In the genomic region with DNA sequence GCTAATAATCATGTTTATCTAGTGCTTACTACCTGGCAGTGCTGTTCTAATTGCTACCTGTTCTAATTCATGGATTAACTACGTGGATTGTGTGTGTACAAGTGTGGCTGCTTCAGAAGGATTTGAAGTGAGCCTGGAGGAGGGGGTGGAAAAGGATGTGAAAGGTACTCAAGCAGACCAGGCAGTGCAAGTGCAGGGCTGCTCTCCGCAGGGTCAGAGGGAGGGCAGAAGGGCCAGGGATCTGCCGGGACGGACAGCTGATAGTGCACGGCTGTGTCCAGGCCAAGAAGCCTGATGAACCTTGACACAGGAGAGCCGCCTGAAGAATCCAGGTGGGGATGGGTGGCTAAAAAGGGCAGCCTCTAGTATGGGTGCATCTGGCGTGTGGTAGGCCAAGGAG, we compare ENCODE assay signal across 22 cellular contexts. TPM values are rescaled to one million over a fixed set of nuclear protein-coding genes. Genes with fewer than 3 reads are reported as not detected.
DNase-seq lines count a peak whose midpoint lies in the region; TF ChIP-seq lines count a peak whose summit lies in the region.
"Had no signal": no experiment of that assay in that cellular context is flagged by ENCODE, and none has a peak within 500 bp of the region (broad histone marks: within the 10 kb centered on the region; RNA-seq: fewer than 3 reads in every experiment).

No MANE protein-coding gene starts in this region.

- no TSS peak for BruUV-seq in Caco-2 (replicated peaks; lab: Mats Ljungman, UMichigan)

- intact Hi-C loops in Caco-2 (cut with micrococcal nuclease; ENCODE audit: unreplicated experiment), result no loop called here

- DNase-seq in Caco-2, result no peak
- peak; percentile 44 for DNase-seq in WERI-Rb-1
- peak; percentile 30 for DNase-seq in nephron progenitor cell
- DNase-seq in NK-92 (lab: John Stamatoyannopoulos, UW; ENCODE audit: unreplicated experiment), result no peak
- no peak for DNase-seq in NCI-H1092 treated with DMSO at 0.1 percent for 48 hours (lab: John Stamatoyannopoulos, UW)
- DNase-seq in brain microvascular endothelial cell, result no peak
- DNase-seq: 8988T; ACHN; AML-193; BE2C; Calu3; CD4-positive, alpha-beta T cell; CD8-positive, alpha-beta memory T cell; DMS53; DMS79 treated with DMSO at 0.1 percent for 48 hours; GF-D8; HFFc6 had no signal

- H3K4me3 ChIP-seq in Caco-2 (ENCODE audit: low read depth, low read length), result no peak overlapping the region
- H3K4me3 ChIP-seq in WERI-Rb-1 (ENCODE audit: low read depth, low read length), result no peak overlapping the region
- H3K4me3 ChIP-seq in brain microvascular endothelial cell (ENCODE audit: low read depth, low read length), result no peak overlapping the region
- H3K4me3 ChIP-seq: A549; BLaER1 treated with 17β-estradiol and CSF1 and Interleukin-3, amounts not matched to agents 10 nM and 100 nM; GM23338; HAP-1 had no signal

- in situ Hi-C loops in brain microvascular endothelial cell (cut with HindIII; ENCODE audit: low pct_ligation_motif_present, low sequenced_read_pairs), result no loop called here

- no peaks in the 10 kb centered on the region for H3K27me3 Mint-ChIP-seq in Caco-2 (ENCODE audit: insufficient read depth, unreplicated experiment)
- H3K27me3 Mint-ChIP-seq in nephron progenitor cell (ENCODE audit: low read depth, poor library complexity), result peaks cover 16% of the 10 kb centered on the region

- no peaks in the 10 kb centered on the region for H3K27me3 ChIP-seq in Caco-2 (replicated peaks; ENCODE audit: control insufficient read depth, insufficient read depth, low read length)
- no peaks in the 10 kb centered on the region for H3K27me3 ChIP-seq in WERI-Rb-1 (ENCODE audit: insufficient read depth, low read depth, severe bottlenecking)
- H3K27me3 ChIP-seq in brain microvascular endothelial cell (replicated peaks), result no peaks in the 10 kb centered on the region
- H3K27me3 ChIP-seq: BLaER1 treated with 17β-estradiol and CSF1 and Interleukin-3, amounts not matched to agents 10 nM and 100 nM had no signal

- H3K27ac ChIP-seq in WERI-Rb-1 (peak overlapping the region; percentile 47), brain microvascular endothelial cell (no peak overlapping the region)
- H3K27ac ChIP-seq: A549; BLaER1 treated with 17β-estradiol and CSF1 and Interleukin-3, amounts not matched to agents 10 nM and 100 nM had no signal

- H3K4me1 ChIP-seq in Caco-2, result peaks cover 13% of the 10 kb centered on the region
- H3K4me1 ChIP-seq: A549, BE2C had no signal

- POLR2A ChIA-PET in Caco-2 (lab: Charles Lee), result no interaction called here

- CTCF ChIA-PET in Caco-2 (lab: Charles Lee), result no interaction called here

- H3K36me3 Mint-ChIP-seq in Caco-2 (ENCODE audit: insufficient read depth, unreplicated experiment) (peaks cover 4% of the 10 kb centered on the region), nephron progenitor cell (ENCODE audit: low read depth) (no peaks in the 10 kb centered on the region)
- H3K36me3 Mint-ChIP-seq: CD14-positive monocyte; CD8-positive, alpha-beta memory T cell had no signal

- H3K4me1 Mint-ChIP-seq in Caco-2 (ENCODE audit: low read depth, unreplicated experiment), result peaks cover 9% of the 10 kb centered on the region
- H3K4me1 Mint-ChIP-seq in nephron progenitor cell, result peaks cover 38% of the 10 kb centered on the region
- H3K4me1 Mint-ChIP-seq: CD14-positive monocyte; CD8-positive, alpha-beta memory T cell; GM23338 had no signal

- H3K4me3 Mint-ChIP-seq in Caco-2 (ENCODE audit: unreplicated experiment) (no peak overlapping the region), nephron progenitor cell (no peak overlapping the region)
- H3K4me3 Mint-ChIP-seq: CD14-positive monocyte; CD4-positive, alpha-beta T cell; CD8-positive, alpha-beta memory T cell; GM23338; HFFc6 had no signal

- no peaks in the 10 kb centered on the region for H3K9me3 ChIP-seq in Caco-2
- no peaks in the 10 kb centered on the region for H3K9me3 ChIP-seq in WERI-Rb-1 (ENCODE audit: severe bottlenecking)
- H3K9me3 ChIP-seq: A549, HAP-1 had no signal

- H3K9me3 Mint-ChIP-seq in Caco-2 (ENCODE audit: unreplicated experiment) (no peaks in the 10 kb centered on the region), nephron progenitor cell (no peaks in the 10 kb centered on the region)
- H3K9me3 Mint-ChIP-seq: CD4-positive, alpha-beta T cell had no signal

- H3K27ac Mint-ChIP-seq in Caco-2 (ENCODE audit: unreplicated experiment), result peak overlapping the region; percentile 32
- peak overlapping the region; percentile 24 for H3K27ac Mint-ChIP-seq in nephron progenitor cell
- H3K27ac Mint-ChIP-seq: CD14-positive monocyte; CD4-positive, alpha-beta T cell; CD8-positive, alpha-beta memory T cell; GM23338; HFFc6 had no signal

- TF ChIP-seq CTCF in Caco-2 (IDR thresholded peaks at IDR 0.05; ENCODE audit: insufficient read depth in 1 of 2, low read depth in 1 of 2, low read length in 1 of 2, severe bottlenecking in 1 of 2, unreplicated experiment in 1 of 2) (no peak), WERI-Rb-1 (IDR thresholded peaks at IDR 0.05; ENCODE audit: low read depth, low read length) (no peak), nephron progenitor cell (IDR thresholded peaks at IDR 0.05) (no peak), brain microvascular endothelial cell (IDR thresholded peaks at IDR 0.05; ENCODE audit: low read depth, low read length, missing control alignments) (no peak)

- H3K36me3 ChIP-seq in Caco-2 (ENCODE audit: control insufficient read depth, insufficient read depth, low read length) (no peaks in the 10 kb centered on the region), WERI-Rb-1 (no peaks in the 10 kb centered on the region), brain microvascular endothelial cell (replicated peaks) (no peaks in the 10 kb centered on the region)
- H3K36me3 ChIP-seq: BE2C; BLaER1 treated with 17β-estradiol and CSF1 and Interleukin-3, amounts not matched to agents 10 nM and 100 nM; HAP-1 had no signal

RNA-seq across cellular contexts. Expression of gene PIWIL1, which starts 28.5 kb away (rescaled TPM):
- total RNA-seq in Caco-2 (2022), result 5.1 and 5.3 TPM in 2 replicates
- total RNA-seq: Calu3; CD4-positive, alpha-beta T cell; CD8-positive, alpha-beta memory T cell; GM23338; HFFc6 had no signal

Comparison
In these comparisons a context has a peak if more than half of its experiments do, and no peak if none do; other contexts are left out.
1. DNase-seq: peak in WERI-Rb-1 (single experiment) and nephron progenitor cell (single experiment); none in Caco-2 (0 of 2), NK-92 (single experiment), NCI-H1092 treated with DMSO at 0.1 percent for 48 hours (single experiment) and brain microvascular endothelial cell (single experiment).